Comparison of ENCODE assay signal across 26 cellular contexts in genomic region chr6:18976091-18976490, GRCh38.
"Had no signal": no experiment of that assay in that cellular context is flagged by ENCODE, and none has a peak within 500 bp of the region (broad histone marks: within the 10 kb centered on the region; RNA-seq: fewer than 3 reads in every experiment).

No MANE protein-coding gene starts in this region.

- H3K4me3 ChIP-seq: ascending aorta, breast epithelium, cardiac muscle cell, colonic mucosa, esophagus squamous epithelium, gastroesophageal sphincter had no signal

- H3K9me3 ChIP-seq: ascending aorta, breast epithelium, colonic mucosa, esophagus squamous epithelium, gastroesophageal sphincter had no signal

- H3K36me3 ChIP-seq: ascending aorta, breast epithelium, cardiac muscle cell, colonic mucosa, esophagus squamous epithelium, gastroesophageal sphincter had no signal

- H3K27ac ChIP-seq: ascending aorta, breast epithelium, cardiac muscle cell, colonic mucosa, epithelial cell of prostate, esophagus squamous epithelium, gastroesophageal sphincter had no signal

- DNase-seq: activated CD4-positive, alpha-beta memory T cell treated with anti-CD3 and anti-CD28 coated beads for 36 hours; activated CD4-positive, alpha-beta T cell treated with anti-CD3 and anti-CD28 coated beads for 36 hours; activated CD4-positive, alpha-beta T cell treated with anti-CD3 and anti-CD28 coated beads, Interleukin-2, amount 10 ng/mL, durations not matched to agents 24 days and 14 days; activated CD4-positive, CD25-positive, alpha-beta regulatory T cell; activated CD4-positive, CD25-positive, alpha-beta regulatory T cell treated with anti-CD3 and anti-CD28 coated beads, Interleukin-2, amount 50 U/mL, for 72 hours; activated CD8-positive, alpha-beta memory T cell treated with anti-CD3 and anti-CD28 coated beads, Interleukin-2, amount 10 ng/mL, durations not matched to agents 7 days and 5 days; activated CD8-positive, alpha-beta memory T cell treated with anti-CD3 and anti-CD28 coated beads, Interleukin-2, amount 50 U/mL, for 4 hours; activated CD8-positive, alpha-beta T cell treated with anti-CD3 and anti-CD28 coated beads, Interleukin-2, amount 10 ng/mL, durations not matched to agents 7 days and 5 days; activated gamma-delta T cell; activated naive CD4-positive, alpha-beta T cell; activated naive CD4-positive, alpha-beta T cell treated with anti-CD3 and anti-CD28 coated beads, Interleukin-2, amount 10 ng/mL, durations not matched to agents 7 days and 5 days; activated naive CD8-positive, alpha-beta T cell treated with anti-CD3 and anti-CD28 coated beads, Interleukin-2, amount 10 ng/mL, durations not matched to agents 7 days and 5 days; activated T-cell treated with anti-CD3 and anti-CD28 coated beads, Interleukin-2, amount 50 U/mL, for 1 hour; activated T-cell treated with anti-CD3 and anti-CD28 coated beads, Interleukin-2, amount 50 U/mL, for 48 hours; central memory CD4-positive, alpha-beta T cell; cerebellar nuclear complex; colonic mucosa; effector CD8-positive, alpha-beta T cell; esophagus squamous epithelium; foreskin melanocyte; T-helper 2 cell had no signal

- H3K27me3 ChIP-seq: ascending aorta, breast epithelium, cardiac muscle cell, colonic mucosa, esophagus squamous epithelium, gastroesophageal sphincter had no signal

- H3K4me1 ChIP-seq: ascending aorta, breast epithelium, colonic mucosa, esophagus squamous epithelium had no signal
